In the genomic region with DNA sequence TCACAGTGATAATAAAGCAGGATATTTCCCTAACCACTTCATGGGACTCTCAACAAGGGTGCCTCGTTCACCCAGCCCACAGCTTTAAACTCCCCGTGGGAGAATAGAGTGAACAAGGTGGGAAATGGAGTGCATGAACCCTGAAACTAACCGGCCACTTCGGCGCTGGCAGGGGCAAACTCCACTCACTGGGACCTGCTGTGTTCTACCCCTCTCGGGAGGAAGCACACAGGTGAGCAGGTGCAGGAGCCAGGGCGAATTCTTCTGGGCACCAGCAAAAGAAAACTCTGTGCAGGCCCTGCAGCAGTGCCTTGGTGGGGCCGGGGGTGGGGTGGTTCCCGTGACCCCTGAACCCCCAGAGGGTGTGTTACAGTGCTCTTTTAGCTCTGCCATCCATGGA, we compare ENCODE assay signal across 20 cellular contexts.
"Had no signal": no experiment of that assay in that cellular context is flagged by ENCODE, and none has a peak within 500 bp of the region (broad histone marks: within the 10 kb centered on the region; RNA-seq: fewer than 3 reads in every experiment).

No MANE protein-coding gene starts in this region.

- H3K4me2 ChIP-seq: KMS-11 had no signal

- H3K4me3 ChIP-seq: MG63, SJSA1, SK-N-MC had no signal

- H3K4me1 ChIP-seq: SJSA1 had no signal

- H3K27me3 ChIP-seq: MG63, SJSA1 had no signal

- H3K27ac ChIP-seq: KMS-11, SJSA1, SK-N-MC had no signal

- DNase-seq: IMR-90, MG63, NCI-H1092, NCI-H1105 treated with DMSO at 0.1 percent for 48 hours, NCI-H1417 treated with DMSO at 0.1 percent for 48 hours, NCI-H146, NCI-H1694 treated with DMSO at 0.1 percent for 48 hours, NCI-H1930, NCI-H2081, NCI-H2107, NCI-H2227 treated with DMSO at 0.1 percent for 48 hours, NCI-H524, NCI-H526 treated with DMSO at 0.1 percent for 48 hours, NCI-H748 treated with DMSO at 0.1 percent for 48 hours, Right ventricle myocardium superior, RPMI8226, SIG-M5 had no signal

- H3K9ac ChIP-seq: KMS-11 had no signal

- H3K36me3 ChIP-seq: MG63, SJSA1 had no signal

- H3K9me3 ChIP-seq: MG63 had no signal
